In the genomic region with DNA sequence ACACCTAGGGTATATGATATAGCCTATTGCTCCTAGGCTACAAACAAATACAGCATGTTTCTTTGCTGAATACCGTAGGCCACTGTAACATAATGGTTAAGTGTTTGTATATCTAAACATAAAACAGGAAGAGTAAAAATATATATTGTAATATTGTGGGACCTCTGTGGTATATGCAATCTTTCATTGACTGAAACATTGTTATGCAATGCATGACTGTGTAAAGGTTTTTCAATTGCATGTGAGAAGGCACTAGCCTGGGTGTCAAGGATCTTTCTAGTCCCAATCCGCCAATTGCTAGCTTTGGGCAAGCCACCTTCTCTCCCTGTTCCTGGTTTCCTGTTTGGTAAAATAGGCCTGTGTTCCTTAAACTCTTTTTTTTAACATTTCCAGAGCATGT, we compare ENCODE assay signal across 29 cellular contexts. TPM values are rescaled to one million over a fixed set of nuclear protein-coding genes. Genes with fewer than 3 reads are reported as not detected.
DNase-seq lines count a peak whose midpoint lies in the region; ATAC-seq and TF ChIP-seq lines count a peak whose summit lies in the region.
"Had no signal": no experiment of that assay in that cellular context is flagged by ENCODE, and none has a peak within 500 bp of the region (broad histone marks: within the 10 kb centered on the region; RNA-seq: fewer than 3 reads in every experiment).

No MANE protein-coding gene starts in this region.

- DNase-seq in MCF 10A (ENCODE audit: unreplicated experiment): no peak
- no peak for DNase-seq in breast epithelium (ENCODE audit: low spot score in 2 of 2)
- DNase-seq in NB4 (ENCODE audit: low read depth): peak; percentile 4
- peak; percentile 76 for DNase-seq in SIG-M5 treated with dmso at 0.1 percent for 504 hours (lab: John Stamatoyannopoulos, UW; ENCODE audit: unreplicated experiment)
- DNase-seq in ecto neural progenitor cell (ENCODE audit: low spot score): no peak
- DNase-seq in spleen: no peak
- no peak for DNase-seq in omental fat pad (ENCODE audit: low spot score)
- DNase-seq: Caco-2; CD4-positive, alpha-beta memory T cell; EL; GDM1; H9; Karpas-422; NCI-H1092; NCI-H1417 treated with DMSO at 0.1 percent for 48 hours; NCI-H1694 treated with DMSO at 0.1 percent for 48 hours; NCI-H2081; NCI-H226; NCI-H510A; NCI-H69; SHP77 treated with DMSO at 0.1 percent for 48 hours; SK-N-SH; T-helper 1 cell had no signal

- H3K9me3 ChIP-seq in breast epithelium: peaks cover 5 to 20% of the 10 kb centered on the region in 2 donors
- H3K9me3 ChIP-seq in spleen: peaks cover 0 to 44% (median 27%) of the 10 kb centered on the region in 8 donors
- H3K9me3 ChIP-seq: Caco-2, SK-N-SH had no signal

- H3K27ac ChIP-seq in breast epithelium (no peak overlapping the region), spleen (no peak overlapping the region)
- H3K27ac ChIP-seq: BLaER1 had no signal

- H3K27me3 ChIP-seq in breast epithelium: no peaks in the 10 kb centered on the region
- no peaks in the 10 kb centered on the region for H3K27me3 ChIP-seq in spleen (replicated peaks in 1 of 7)
- H3K27me3 ChIP-seq: BLaER1 had no signal

- CTCF ChIA-PET in MCF 10A (lab: Yijun Ruan, JAX): interaction anchor here (0.8 kb wide), 1 partner anchor 37 kb away, joined by 3 read pairs; no protein-coding TSS in a partner anchor

- no peaks in the 10 kb centered on the region for H3K27me3 Mint-ChIP-seq in MCF 10A (ENCODE audit: insufficient read depth, unreplicated experiment)
- H3K27me3 Mint-ChIP-seq: CD4-positive, alpha-beta memory T cell had no signal

- peak overlapping the region; percentile 36 for H3K27ac Mint-ChIP-seq in MCF 10A (ENCODE audit: low read depth, unreplicated experiment)
- H3K27ac Mint-ChIP-seq: CD4-positive, alpha-beta memory T cell; GM23338; H9 had no signal

- no peak for TF ChIP-seq CTCF in MCF 10A (IDR thresholded peaks at IDR 0.05; ENCODE audit: unreplicated experiment)
- no peak for TF ChIP-seq CTCF in breast epithelium (IDR thresholded peaks at IDR 0.05)
- no peak for TF ChIP-seq CTCF in NB4 (IDR thresholded peaks at IDR 0.05; ENCODE audit: low read depth, low read length)
- no peak for TF ChIP-seq CTCF in spleen (IDR thresholded peaks at IDR 0.05 in 8 of 11, conservative IDR thresholded peaks at IDR 0.05 in 3 of 11)
- no peak for TF ChIP-seq CTCF in omental fat pad (IDR thresholded peaks at IDR 0.05)

- H3K4me3 Mint-ChIP-seq in MCF 10A (ENCODE audit: unreplicated experiment): no peak overlapping the region
- H3K4me3 Mint-ChIP-seq: CD4-positive, alpha-beta memory T cell; GM23338; H9 had no signal

- no peaks in the 10 kb centered on the region for H3K4me1 Mint-ChIP-seq in MCF 10A (ENCODE audit: insufficient read depth, unreplicated experiment)
- H3K4me1 Mint-ChIP-seq: CD4-positive, alpha-beta memory T cell; GM23338; H9 had no signal

- POLR2A ChIA-PET in MCF 10A (lab: Yijun Ruan, JAX): no interaction called here

- intact Hi-C loops in MCF 10A (cut with micrococcal nuclease): no loop called here
- intact Hi-C loops in breast epithelium (cut with DNase I; ENCODE audit: low total_unique reads): no loop called here
- intact Hi-C loops in spleen (cut with DNase I; ENCODE audit: low total_unique reads): no loop called here

- peaks cover 31% of the 10 kb centered on the region for H3K9me3 Mint-ChIP-seq in MCF 10A (ENCODE audit: unreplicated experiment)

- H3K4me3 ChIP-seq in breast epithelium (no peak overlapping the region), NB4 (ENCODE audit: low read depth, low read length) (no peak overlapping the region), spleen (no peak overlapping the region)
- H3K4me3 ChIP-seq: BLaER1, GM12878, GM23338 had no signal

- ATAC-seq in omental fat pad (ENCODE audit: low FRiP score): no peak
- ATAC-seq: GM12878, GM23338, HepG2 had no signal

- WGBS in spleen, 5 donors: 59 to 85% (median 63%) methylated on average over 2 of the region's 2 CpGs

- TF ChIP-seq POLR2A in breast epithelium (IDR thresholded peaks at IDR 0.05) (no peak), NB4 (IDR thresholded peaks at IDR 0.05; ENCODE audit: extremely low read depth, insufficient read length) (no peak), spleen (IDR thresholded peaks at IDR 0.05) (no peak)

- H3K4me1 ChIP-seq in breast epithelium (no peaks in the 10 kb centered on the region), spleen (no peaks in the 10 kb centered on the region)
- H3K4me1 ChIP-seq: BLaER1, Caco-2 had no signal

- peaks cover 13% of the 10 kb centered on the region for H3K36me3 Mint-ChIP-seq in MCF 10A (ENCODE audit: insufficient read depth, unreplicated experiment)
- H3K36me3 Mint-ChIP-seq: CD4-positive, alpha-beta memory T cell had no signal

- no peaks in the 10 kb centered on the region for H3K36me3 ChIP-seq in breast epithelium
- H3K36me3 ChIP-seq in spleen: no peaks in the 10 kb centered on the region
- H3K36me3 ChIP-seq: BLaER1 had no signal

- no TSS peak for BruUV-seq in MCF 10A (replicated peaks; lab: Mats Ljungman, UMichigan)

RNA-seq across cellular contexts. Expression of a gene that starts 27.4 kb away (rescaled TPM):
- total RNA-seq in MCF 10A (2022) (not detected in 2 replicates), breast epithelium (1 to 10 TPM in 1 of 3 donors, under 1 TPM in 1, not detected in 1; under 0.01 to 2.9 TPM), spleen (not detected), omental fat pad (under 1 TPM in 2 of 4 donors, not detected in 2; 0.12 to 0.13 TPM)
- polyA plus RNA-seq in spleen: under 1 TPM in 1 of 3 donors, not detected in 2; 0.06 TPM
- total RNA-seq: A172; CD4-positive, alpha-beta memory T cell; GM12878; HepG2; HT1080 had no signal
- polyA plus RNA-seq: CD4-positive, alpha-beta memory T cell; GM12878; HepG2; SK-N-SH had no signal

Comparison
In these comparisons a context has a peak if more than half of its experiments do, and no peak if none do; other contexts are left out.
1. DNase-seq: peak in NB4 (single experiment) and SIG-M5 treated with dmso at 0.1 percent for 504 hours (single experiment); none in MCF 10A (single experiment), breast epithelium (0 of 2), ecto neural progenitor cell (single experiment), spleen (single experiment) and omental fat pad (single experiment).